28 cellular contexts compared by ENCODE assay signal in genomic region chrY:15650056-15650455, GRCh38.
"Had no signal": no experiment of that assay in that cellular context is flagged by ENCODE, and none has a peak within 500 bp of the region (broad histone marks: within the 10 kb centered on the region; RNA-seq: fewer than 3 reads in every experiment).

No MANE protein-coding gene starts in this region.

- H3K4me3 ChIP-seq: stomach, suprapubic skin, testis, thoracic aorta, thyroid gland, tibial artery, tibial nerve, transverse colon, upper lobe of left lung, upper lobe of right lung, uterus, vagina had no signal

- H3K4me1 ChIP-seq: stomach, suprapubic skin, testis, thyroid gland, tibial artery, tibial nerve, transverse colon, upper lobe of left lung, upper lobe of right lung, uterus, vagina had no signal

- H3K9me3 Mint-ChIP-seq: stimulated activated memory B cell treated with anti-CD40 and anti-IgM and Interleukin-4, amounts not matched to agents 10 μg/mL and 1 μg/mL and 100 μg/mL, for 72 hours; stimulated activated naive CD8-positive, alpha-beta T cell treated with anti-CD3 and anti-CD28 coated beads, Interleukin-15, amount 100 ng/mL, for 72 hours; stimulated activated naive CD8-positive, alpha-beta T cell treated with anti-CD3 and anti-CD28 coated beads, Interleukin-15, Interleukin-2, amounts not matched to agents 100 ng/mL and 50 ng/mL, for 24 hours; type B pancreatic cell had no signal

- H3K36me3 Mint-ChIP-seq: stimulated activated effector memory CD8-positive, alpha-beta T cell treated with anti-CD3 and anti-CD28 coated beads, Interleukin-12 subunit alpha, Interleukin-12 subunit beta, amount 100 ng/mL, for 72 hours; stimulated activated memory B cell treated with anti-CD40 and anti-IgM and Interleukin-4, amounts not matched to agents 10 μg/mL and 1 μg/mL and 100 μg/mL, for 72 hours; stimulated activated naive B cell treated with anti-CD40 and anti-IgM and Interleukin-4, amounts not matched to agents 10 μg/mL and 1 μg/mL and 100 μg/mL, for 72 hours; type B pancreatic cell had no signal

- H3K9me3 ChIP-seq: stomach, suprapubic skin, testis, thoracic aorta, thyroid gland, tibial artery, tibial nerve, transverse colon, upper lobe of left lung, upper lobe of right lung, uterus, vagina had no signal

- H3K27me3 Mint-ChIP-seq: stimulated activated memory B cell treated with anti-CD40 and anti-IgM and Interleukin-4, amounts not matched to agents 10 μg/mL and 1 μg/mL and 100 μg/mL, for 72 hours; stimulated activated naive B cell treated with anti-CD40 and anti-IgM and Interleukin-4, amounts not matched to agents 10 μg/mL and 1 μg/mL and 100 μg/mL, for 72 hours; stimulated activated naive CD8-positive, alpha-beta T cell treated with anti-CD3 and anti-CD28 coated beads, Interleukin-15, amount 100 ng/mL, for 72 hours; stimulated activated naive CD8-positive, alpha-beta T cell treated with anti-CD3 and anti-CD28 coated beads, Interleukin-15, Interleukin-2, amounts not matched to agents 100 ng/mL and 50 ng/mL, for 24 hours; type B pancreatic cell had no signal

- FAIRE-seq: urothelium cell line had no signal

- H3K27me3 ChIP-seq: stomach, suprapubic skin, testis, thyroid gland, tibial artery, tibial nerve, transverse colon, upper lobe of left lung, upper lobe of right lung, uterus, vagina had no signal

- H3K27ac Mint-ChIP-seq: stimulated activated effector memory CD8-positive, alpha-beta T cell treated with anti-CD3 and anti-CD28 coated beads, Interleukin-12 subunit alpha, Interleukin-12 subunit beta, amount 100 ng/mL, for 72 hours; stimulated activated memory B cell treated with anti-CD40 and anti-IgM and Interleukin-4, amounts not matched to agents 10 μg/mL and 1 μg/mL and 100 μg/mL, for 72 hours; stimulated activated naive B cell treated with anti-CD40 and anti-IgM and Interleukin-4, amounts not matched to agents 10 μg/mL and 1 μg/mL and 100 μg/mL, for 72 hours; stimulated activated naive CD8-positive, alpha-beta T cell treated with anti-CD3 and anti-CD28 coated beads, Interleukin-15, amount 100 ng/mL, for 72 hours; stimulated activated naive CD8-positive, alpha-beta T cell treated with anti-CD3 and anti-CD28 coated beads, Interleukin-15, Interleukin-2, amounts not matched to agents 100 ng/mL and 50 ng/mL, for 24 hours; type B pancreatic cell had no signal

- DNase-seq: stimulated activated CD4-positive, alpha-beta T cell treated with anti-CD3 and anti-CD28 coated beads, Interleukin-2, amount 100 ng/mL, for 48 hours; stimulated activated CD4-positive, alpha-beta T cell treated with anti-CD3 and anti-CD28 coated beads, Interleukin-4, amount 100 ng/mL, for 1 hour; stimulated activated CD4-positive, alpha-beta T cell treated with anti-CD3 and anti-CD28 coated beads, Interleukin-4, amount 100 ng/mL, for 24 hours; stimulated activated CD4-positive, alpha-beta T cell treated with anti-CD3 and anti-CD28 coated beads, Interleukin-4, amount 100 ng/mL, for 4 hours; stimulated activated CD8-positive, alpha-beta memory T cell treated with anti-CD3 and anti-CD28 coated beads, Interleukin-4, amount 100 ng/mL, for 48 hours; stimulated activated naive B cell treated with anti-CD40 and anti-IgM and Interleukin-4, amounts not matched to agents 10 μg/mL and 1 μg/mL and 100 μg/mL, for 72 hours; stimulated activated naive CD4-positive, alpha-beta T cell treated with Interleukin-2 at 50 U/mL for 16 hours; stimulated activated naive CD8-positive, alpha-beta T cell treated with anti-CD3 and anti-CD28 coated beads, Interleukin-15, amount 100 ng/mL, for 72 hours; stimulated activated naive CD8-positive, alpha-beta T cell treated with anti-CD3 and anti-CD28 coated beads, Interleukin-15, Interleukin-2, amounts not matched to agents 100 U/mL and 50 U/mL, for 24 hours; stomach; substantia nigra; testis; thyroid gland; tibial artery; transverse colon; trophoblast cell; upper lobe of left lung; upper lobe of right lung; uterus had no signal

- H3K4me3 Mint-ChIP-seq: stimulated activated effector memory CD8-positive, alpha-beta T cell treated with anti-CD3 and anti-CD28 coated beads, Interleukin-12 subunit alpha, Interleukin-12 subunit beta, amount 100 ng/mL, for 72 hours; stimulated activated memory B cell treated with anti-CD40 and anti-IgM and Interleukin-4, amounts not matched to agents 10 μg/mL and 1 μg/mL and 100 μg/mL, for 72 hours; stimulated activated naive B cell treated with anti-CD40 and anti-IgM and Interleukin-4, amounts not matched to agents 10 μg/mL and 1 μg/mL and 100 μg/mL, for 72 hours; stimulated activated naive CD8-positive, alpha-beta T cell treated with anti-CD3 and anti-CD28 coated beads, Interleukin-15, amount 100 ng/mL, for 72 hours; stimulated activated naive CD8-positive, alpha-beta T cell treated with anti-CD3 and anti-CD28 coated beads, Interleukin-15, Interleukin-2, amounts not matched to agents 100 ng/mL and 50 ng/mL, for 24 hours; type B pancreatic cell had no signal

- H3K27ac ChIP-seq: stomach, suprapubic skin, testis, thoracic aorta, thyroid gland, tibial artery, tibial nerve, transverse colon, upper lobe of left lung, upper lobe of right lung, uterus, vagina had no signal

- H3K36me3 ChIP-seq: stomach, suprapubic skin, thoracic aorta, thyroid gland, tibial artery, tibial nerve, transverse colon, upper lobe of left lung, upper lobe of right lung, uterus, vagina had no signal

- H3K4me1 Mint-ChIP-seq: stimulated activated effector memory CD8-positive, alpha-beta T cell treated with anti-CD3 and anti-CD28 coated beads, Interleukin-12 subunit alpha, Interleukin-12 subunit beta, amount 100 ng/mL, for 72 hours; stimulated activated memory B cell treated with anti-CD40 and anti-IgM and Interleukin-4, amounts not matched to agents 10 μg/mL and 1 μg/mL and 100 μg/mL, for 72 hours; stimulated activated naive B cell treated with anti-CD40 and anti-IgM and Interleukin-4, amounts not matched to agents 10 μg/mL and 1 μg/mL and 100 μg/mL, for 72 hours; stimulated activated naive CD8-positive, alpha-beta T cell treated with anti-CD3 and anti-CD28 coated beads, Interleukin-15, amount 100 ng/mL, for 72 hours had no signal
